8 cellular contexts compared by ENCODE assay signal in the genomic region with DNA sequence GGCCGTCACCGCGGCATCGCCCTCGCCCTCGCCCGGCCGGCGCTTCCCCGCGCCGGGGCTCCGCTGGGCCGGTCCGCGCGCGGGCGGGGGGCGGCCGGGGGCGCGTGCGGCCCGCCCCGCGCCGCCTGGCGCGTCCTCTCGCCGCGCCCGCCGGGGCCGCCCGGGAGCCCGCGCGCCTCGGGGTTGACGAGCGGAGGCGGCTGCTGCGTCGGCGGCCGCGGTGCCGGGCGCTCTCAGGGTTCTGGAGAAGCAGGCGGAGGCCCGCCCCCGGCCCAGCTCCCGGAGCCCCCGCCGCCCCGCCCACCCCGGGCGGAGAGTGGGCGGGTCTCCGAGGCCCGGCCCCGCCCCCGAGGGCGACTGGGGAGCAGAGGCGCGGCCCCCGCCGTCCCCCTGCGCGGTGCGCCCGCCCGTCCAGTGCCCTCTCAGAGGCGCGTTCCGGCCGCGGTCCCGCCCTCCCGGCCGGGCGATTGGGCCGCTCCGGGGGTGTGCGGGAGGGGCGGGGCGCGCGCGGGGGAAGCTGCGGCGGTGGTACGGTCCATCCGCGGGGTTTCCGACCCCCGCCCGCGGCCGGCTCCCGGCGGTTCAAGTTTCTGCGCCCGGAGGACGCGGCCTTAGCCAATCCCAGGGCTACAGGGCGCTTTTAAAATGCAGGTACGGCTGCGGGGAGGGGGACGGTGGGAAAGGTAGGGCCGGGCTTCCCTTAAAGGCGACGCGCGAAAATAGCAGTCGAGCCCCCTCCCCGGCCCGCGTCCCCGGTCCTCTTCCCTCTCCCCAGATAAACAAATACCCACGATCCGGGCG.
DNase-seq lines count a peak whose midpoint lies in the region; ATAC-seq, FAIRE-seq and TF ChIP-seq lines count a peak whose summit lies in the region.

A gene (minus strand): TSS at position 243 of the 801 bp plus-strand sequence. CDS start 248 bp downstream, outside the sequence.

- DNase-seq in GM13977 (ENCODE audit: low spot score) (peak; percentile 99), NCI-H187 (lab: John Stamatoyannopoulos, UW) (peak; percentile 95 to 97), T1000 (lab: John Stamatoyannopoulos, UW) (peak; percentile 91), astrocyte of the hippocampus (ENCODE audit: low read depth, low spot score) (peak; percentile 99), hepatic stellate cell (ENCODE audit: low spot score) (peak; percentile 99), putamen (ENCODE audit: low spot score) (peak; percentile 95), urothelium cell line (ENCODE audit: low spot score) (peak; percentile 97)

- TF ChIP-seq CTCF in GM13977 (IDR thresholded peaks at IDR 0.05; ENCODE audit: extremely low read depth, insufficient read depth, missing control alignments), result no peak

- in situ Hi-C loops in GM13977 (cut with MboI; ENCODE audit: low pct_unique_long_range_greater_than_20kb, low sequenced_read_pairs, unreplicated experiment), result no loop called here

- FAIRE-seq in urothelium cell line (lab: Jason Lieb, UNC), result no peak

- ATAC-seq in HG02885 (IDR thresholded peaks at IDR 0.05; ENCODE audit: poor library complexity, unreplicated experiment), result peak; percentile 92

Comparison
In these comparisons a context has a peak if more than half of its experiments do, and no peak if none do; other contexts are left out.
1. Peak in every context shown above with its lines: DNase-seq and ATAC-seq.